Comparison of ENCODE assay signal across 23 cellular contexts in the genomic region with DNA sequence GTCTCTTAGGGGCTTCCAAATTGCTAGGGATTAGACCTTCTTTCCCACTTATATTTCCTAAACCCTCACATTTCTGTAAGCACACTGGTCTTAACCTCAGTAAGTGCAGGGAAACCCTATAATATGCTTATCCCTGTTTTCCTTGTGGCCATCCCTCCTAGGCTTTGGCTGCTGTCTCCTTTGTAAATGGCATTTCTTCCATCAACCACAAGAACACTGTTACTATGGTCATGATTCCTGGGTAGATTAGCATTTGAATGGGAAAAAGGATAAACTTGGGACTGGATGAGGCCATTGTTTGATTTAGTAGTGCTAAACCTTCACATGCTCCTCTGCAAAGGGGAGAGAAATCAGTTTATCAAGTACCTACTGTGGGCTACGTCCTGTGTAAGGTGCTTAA.
"Had no signal": no experiment of that assay in that cellular context is flagged by ENCODE, and none has a peak within 500 bp of the region (broad histone marks: within the 10 kb centered on the region; RNA-seq: fewer than 3 reads in every experiment).

No MANE protein-coding gene starts in this region.

- H3K36me3 ChIP-seq: ovary, uterus had no signal

- H3K4me3 ChIP-seq: left lung, lung, ovary, right atrium auricular region, right lobe of liver, smooth muscle cell, tibial nerve, uterus had no signal

- H3K27ac Mint-ChIP-seq: natural killer cell; nephron progenitor cell; progenitor cell of endocrine pancreas; stimulated activated naive B cell treated with anti-CD40 and anti-IgM and Interleukin-4, amounts not matched to agents 10 μg/mL and 1 μg/mL and 100 μg/mL, for 72 hours; type B pancreatic cell had no signal

- H3K27me3 ChIP-seq: left lung, ovary, right atrium auricular region, right lobe of liver, tibial nerve, uterus had no signal

- H3K27me3 Mint-ChIP-seq: naive B cell; progenitor cell of endocrine pancreas; stimulated activated naive B cell treated with anti-CD40 and anti-IgM and Interleukin-4, amounts not matched to agents 10 μg/mL and 1 μg/mL and 100 μg/mL, for 72 hours; type B pancreatic cell had no signal

- H3K4me1 ChIP-seq: left lung, right atrium auricular region, right lobe of liver, tibial nerve, uterus had no signal

- H3K9me3 Mint-ChIP-seq: mesothelial cell of epicardium; naive B cell; natural killer cell; nephron progenitor cell; stimulated activated naive B cell treated with anti-CD40 and anti-IgM and Interleukin-4, amounts not matched to agents 10 μg/mL and 1 μg/mL and 100 μg/mL, for 72 hours; type B pancreatic cell had no signal

- ATAC-seq: left cardiac atrium; left lung; natural killer cell; right lobe of liver; stimulated activated naive B cell treated with anti-CD40 and anti-IgM and Interleukin-4, amounts not matched to agents 10 μg/mL and 1 μg/mL and 100 μg/mL, for 72 hours; stimulated activated naive CD8-positive, alpha-beta T cell treated with anti-CD3 and anti-CD28 coated beads, Interleukin-15, Interleukin-2, amounts not matched to agents 100 U/mL and 50 U/mL, for 24 hours had no signal

- H3K9me3 ChIP-seq: left lung, ovary, right atrium auricular region, right lobe of liver, tibial nerve, uterus had no signal

- DNase-seq: hippocampal formation; kidney glomerular epithelial cell; left cardiac atrium; left lung; mesendoderm; naive B cell; natural killer cell; nephron progenitor cell; ovary; right lobe of liver; stimulated activated CD4-positive, alpha-beta T cell treated with anti-CD3 and anti-CD28 coated beads, Interleukin-2, amount 100 ng/mL, for 24 hours; stimulated activated CD4-positive, alpha-beta T cell treated with anti-CD3 and anti-CD28 coated beads, Interleukin-4, amount 100 ng/mL, for 1 hour; stimulated activated naive B cell treated with anti-CD40 and anti-IgM and Interleukin-4, amounts not matched to agents 10 μg/mL and 1 μg/mL and 100 μg/mL, for 72 hours; stimulated activated naive CD8-positive, alpha-beta T cell treated with anti-CD3 and anti-CD28 coated beads, Interleukin-15, Interleukin-2, amounts not matched to agents 100 U/mL and 50 U/mL, for 24 hours; substantia nigra; uterus had no signal

- H3K4me3 Mint-ChIP-seq: mesothelial cell of epicardium; naive B cell; natural killer cell; nephron progenitor cell; stimulated activated naive B cell treated with anti-CD40 and anti-IgM and Interleukin-4, amounts not matched to agents 10 μg/mL and 1 μg/mL and 100 μg/mL, for 72 hours; type B pancreatic cell had no signal

- H3K4me1 Mint-ChIP-seq: natural killer cell; nephron progenitor cell; stimulated activated naive B cell treated with anti-CD40 and anti-IgM and Interleukin-4, amounts not matched to agents 10 μg/mL and 1 μg/mL and 100 μg/mL, for 72 hours had no signal
